30 cellular contexts compared by ENCODE assay signal in the genomic region with DNA sequence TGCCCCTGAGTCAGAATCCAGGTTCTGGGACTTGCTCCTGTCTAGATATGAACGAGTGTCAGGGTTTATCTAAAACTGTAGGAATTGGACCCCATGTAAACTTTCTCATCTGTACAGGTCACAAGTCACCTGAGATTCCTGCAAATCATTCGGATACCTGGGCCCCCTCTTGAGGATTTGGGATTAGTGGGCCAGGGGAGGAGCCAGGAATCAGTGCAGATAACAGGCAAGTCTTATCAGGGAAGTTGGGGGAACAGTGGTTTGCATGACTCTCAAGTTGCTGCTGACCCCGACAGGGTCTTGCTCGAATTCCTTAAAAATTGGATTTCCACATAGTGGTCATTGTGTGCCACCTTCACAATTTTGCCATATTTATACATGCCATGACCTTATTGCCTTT.
"Had no signal": no experiment of that assay in that cellular context is flagged by ENCODE, and none has a peak within 500 bp of the region (broad histone marks: within the 10 kb centered on the region; RNA-seq: fewer than 3 reads in every experiment).

No MANE protein-coding gene starts in this region.

- H3K27ac ChIP-seq: brain microvascular endothelial cell, epithelial cell of prostate, esophagus squamous epithelium, gastroesophageal sphincter, heart right ventricle had no signal

- ATAC-seq: activated CD4-positive, CD25-positive, alpha-beta regulatory T cell treated with anti-CD3 and anti-CD28 coated beads, Interleukin-2, amount 50 U/mL, for 24 hours; activated CD8-positive, alpha-beta T cell treated with anti-CD3 and anti-CD28 coated beads for 36 hours; activated T-cell treated with anti-CD3 and anti-CD28 coated beads, Interleukin-2, amount 50 U/mL, for 4 hours; activated T-helper 17 cell treated with anti-CD3 and anti-CD28 coated beads, Interleukin-2, amount 50 U/mL, for 72 hours; effector memory CD8-positive, alpha-beta T cell; gastroesophageal sphincter; heart right ventricle; T-helper 17 cell had no signal

- H3K27me3 Mint-ChIP-seq: activated B cell treated with CpG ODN at 0.5 μM for 24 hours had no signal

- H3K4me1 ChIP-seq: esophagus squamous epithelium, gastroesophageal sphincter, heart right ventricle had no signal

- H3K27ac Mint-ChIP-seq: activated B cell treated with CpG ODN at 0.5 μM for 24 hours; activated CD8-positive, alpha-beta T cell treated with anti-CD3 and anti-CD28 coated beads for 36 hours; activated naive CD8-positive, alpha-beta T cell; activated T-helper 17 cell treated with anti-CD3 and anti-CD28 coated beads, Interleukin-2, amount 50 U/mL, for 72 hours; effector memory CD8-positive, alpha-beta T cell; T-helper 17 cell; T-helper 2 cell treated with Interferon-gamma antibody and Interleukin-4, amounts not matched to agents 5 μg/mL and 100 μg/mL, for 36 hours had no signal

- H3K27me3 ChIP-seq: brain microvascular endothelial cell had no signal

- H3K9me3 Mint-ChIP-seq: activated CD8-positive, alpha-beta T cell treated with anti-CD3 and anti-CD28 coated beads for 36 hours had no signal

- DNase-seq: activated B cell treated with CpG ODN at 0.5 μM for 24 hours; activated CD4-positive, alpha-beta T cell treated with anti-CD3 and anti-CD28 coated beads for 48 hours; activated CD4-positive, alpha-beta T cell treated with anti-CD3 and anti-CD28 coated beads, Interleukin-2, amount 50 U/mL, for 1 hour; activated CD4-positive, alpha-beta T cell treated with anti-CD3 and anti-CD28 coated beads, Interleukin-2, amount 50 U/mL, for 48 hours; activated CD8-positive, alpha-beta memory T cell treated with anti-CD3 and anti-CD28 coated beads for 24 hours; activated CD8-positive, alpha-beta T cell treated with anti-CD3 and anti-CD28 coated beads for 36 hours; activated effector memory CD4-positive, alpha-beta T cell treated with Interleukin-2 at 50 U/mL for 16 hours; activated gamma-delta T cell treated with Interleukin-2 at 50 U/mL for 16 hours; activated naive CD4-positive, alpha-beta T cell treated with anti-CD3 and anti-CD28 coated beads, Interleukin-2, amount 50 U/mL, for 16 hours; activated naive CD4-positive, alpha-beta T cell treated with Interleukin-2 at 50 U/mL for 16 hours; activated T-cell treated with anti-CD3 and anti-CD28 coated beads, Interleukin-2, amount 50 U/mL, for 4 hours; amniotic stem cell; anterior cingulate cortex; brain microvascular endothelial cell; caudate nucleus; cortex of kidney; dermis blood vessel endothelial cell; effector CD4-positive, alpha-beta T cell; effector memory CD8-positive, alpha-beta T cell; esophagus squamous epithelium; foreskin melanocyte; heart right ventricle; T-helper 1 cell; T-helper 17 cell had no signal

- H3K9me3 ChIP-seq: esophagus squamous epithelium had no signal

- H3K36me3 ChIP-seq: brain microvascular endothelial cell, esophagus squamous epithelium, gastroesophageal sphincter, heart right ventricle had no signal

- H3K4me1 Mint-ChIP-seq: activated B cell treated with CpG ODN at 0.5 μM for 24 hours; activated T-helper 17 cell treated with anti-CD3 and anti-CD28 coated beads, Interleukin-2, amount 50 U/mL, for 72 hours; T-helper 17 cell had no signal

- H3K4me3 Mint-ChIP-seq: activated B cell treated with CpG ODN at 0.5 μM for 24 hours; activated CD8-positive, alpha-beta T cell treated with anti-CD3 and anti-CD28 coated beads for 36 hours; activated naive CD8-positive, alpha-beta T cell; activated T-cell treated with anti-CD3 and anti-CD28 coated beads, Interleukin-2, amount 50 U/mL, for 4 hours; activated T-helper 17 cell treated with anti-CD3 and anti-CD28 coated beads, Interleukin-2, amount 50 U/mL, for 72 hours; effector memory CD8-positive, alpha-beta T cell; T-helper 17 cell; T-helper 2 cell treated with Interferon-gamma antibody and Interleukin-4, amounts not matched to agents 5 μg/mL and 100 μg/mL, for 36 hours had no signal

- H3K36me3 Mint-ChIP-seq: activated naive CD8-positive, alpha-beta T cell had no signal

- H3K4me3 ChIP-seq: esophagus squamous epithelium, gastroesophageal sphincter, heart right ventricle had no signal
